Comparison of ENCODE assay signal across 8 cellular contexts in the genomic region with DNA sequence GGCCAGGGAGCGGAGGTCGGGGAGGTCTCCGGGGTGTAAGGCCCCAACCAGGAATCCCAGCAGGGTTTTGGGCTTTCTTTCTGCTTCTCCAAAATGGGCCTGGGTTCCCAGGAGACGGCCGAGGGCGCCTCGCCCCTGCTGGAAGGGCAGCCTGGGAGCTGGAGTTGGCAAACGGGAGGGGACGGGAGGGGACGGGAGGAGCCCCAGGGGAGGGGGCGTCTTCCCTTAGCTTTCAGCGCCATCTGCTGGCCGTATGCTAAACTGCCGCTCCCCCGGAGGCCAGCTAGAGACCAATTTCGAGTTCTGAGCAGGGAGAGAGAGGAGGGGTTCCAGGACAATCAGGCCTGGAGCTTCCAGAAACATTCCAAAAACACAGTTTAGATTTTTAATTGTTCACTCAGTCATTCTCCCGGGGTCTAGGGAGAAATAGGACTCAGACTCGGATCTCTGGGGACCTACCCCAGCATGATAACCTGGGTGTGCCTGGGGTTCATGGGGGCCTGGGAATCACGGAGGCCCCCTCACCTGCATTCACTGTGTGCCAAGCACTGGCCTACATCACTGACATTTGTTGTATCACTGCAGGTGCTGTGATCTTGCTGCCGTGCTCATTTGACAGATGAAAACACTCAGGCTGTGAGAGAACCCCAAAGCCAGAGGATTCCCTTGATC. TPM values are rescaled to one million over a fixed set of nuclear protein-coding genes. Genes with fewer than 3 reads are reported as not detected.
A peak's percentile ranks its signal among the peaks of the same experiment; 100 is the strongest.
DNase-seq lines count a peak whose midpoint lies in the region; ATAC-seq and TF ChIP-seq lines count a peak whose summit lies in the region.

No MANE protein-coding gene starts in this region.

- ATAC-seq in DND-41 (ENCODE audit: insufficient read depth, low read depth), result peak; percentile 92
- ATAC-seq in HG03520 (IDR thresholded peaks at IDR 0.05; ENCODE audit: unreplicated experiment), result no peak

- WGBS in ovary, 3 donors, result 9 to 11% (median 10%) methylated on average over 20 of the region's 20 CpGs
- 10 to 30% methylated on average over 7 to 19 of the region's 20 CpGs for WGBS in thyroid gland, 2 donors

- H3K27ac ChIP-seq in DND-41 (ENCODE audit: low read length) (no peak overlapping the region), ovary (no peak overlapping the region), thyroid gland (no peak overlapping the region)

- TF ChIP-seq POLR2A in ovary (IDR thresholded peaks at IDR 0.05) (no peak), thyroid gland (IDR thresholded peaks at IDR 0.05) (no peak)

- H3K79me2 ChIP-seq in DND-41 (ENCODE audit: insufficient read depth, low read length), result no peaks in the 10 kb centered on the region

- intact Hi-C loops in ovary (cut with DNase I) (loop anchor here in 3 of 4 donors (2.0 to 10.0 kb wide), 5 partner anchors 77 to 280 kb away; a partner anchor contains a TSS), thyroid gland (cut with DNase I) (loop anchor here (2.0 to 10.0 kb wide), 3 partner anchors 75 to 277 kb away; a partner anchor contains a TSS)

- H3K36me3 ChIP-seq in DND-41 (ENCODE audit: insufficient read depth, low read length) (no peaks in the 10 kb centered on the region), ovary (no peaks in the 10 kb centered on the region), thyroid gland (no peaks in the 10 kb centered on the region)

- H3K27me3 ChIP-seq in DND-41 (ENCODE audit: insufficient read depth, low read length, poor library complexity) (no peaks in the 10 kb centered on the region), ovary (no peaks in the 10 kb centered on the region), thyroid gland (no peaks in the 10 kb centered on the region)

- H2AFZ ChIP-seq in DND-41 (ENCODE audit: low read depth, low read length), result no peak overlapping the region

- no peak overlapping the region for H3K4me3 ChIP-seq in DND-41 (ENCODE audit: low read depth in 1 of 2, low read length in 2 of 2)
- H3K4me3 ChIP-seq in ovary, result no peak overlapping the region
- H3K4me3 ChIP-seq in thyroid gland (replicated peaks in 1 of 3), result no peak overlapping the region

- TF ChIP-seq EP300 in ovary (IDR thresholded peaks at IDR 0.05), result no peak

- H3K9ac ChIP-seq in DND-41 (ENCODE audit: low read depth, low read length), result no peak overlapping the region

- TF ChIP-seq CTCF in DND-41 (IDR thresholded peaks at IDR 0.05; ENCODE audit: borderline replicate concordance, extremely low read depth, low read length, poor library complexity, severe bottlenecking) (peak; percentile 92), ovary (IDR thresholded peaks at IDR 0.05) (peak; percentile 34 to 71 (median 63)), thyroid gland (IDR thresholded peaks at IDR 0.05) (peak; percentile 87 to 95 (median 92))

- H3K9me3 ChIP-seq in DND-41 (ENCODE audit: insufficient read depth, low read length, severe bottlenecking), result no peaks in the 10 kb centered on the region
- no peaks in the 10 kb centered on the region for H3K9me3 ChIP-seq in ovary
- no peaks in the 10 kb centered on the region for H3K9me3 ChIP-seq in thyroid gland

- H4K20me1 ChIP-seq in DND-41 (ENCODE audit: insufficient read depth, low read length), result no peaks in the 10 kb centered on the region

- H3K4me1 ChIP-seq in DND-41 (ENCODE audit: insufficient read depth, low read length), result peaks cover 3% of the 10 kb centered on the region; the same call in 1 of the 2 replicates
- H3K4me1 ChIP-seq in ovary (ENCODE audit: insufficient read depth), result no peaks in the 10 kb centered on the region
- peaks cover 0 to 4% of the 10 kb centered on the region in 2 donors for H3K4me1 ChIP-seq in thyroid gland

- peak; percentile 76 for DNase-seq in DND-41
- peak; percentile 68 for DNase-seq in LoVo (ENCODE audit: low spot score)
- DNase-seq in SHP77 (lab: John Stamatoyannopoulos, UW), result peak; percentile 73 to 78
- DNase-seq in activated effector memory CD4-positive, alpha-beta T cell treated with Interleukin-2 at 50 U/mL for 16 hours, result peak; percentile 72
- DNase-seq in foreskin melanocyte, result peak; percentile 59
- DNase-seq in ovary, result peak; percentile 57 to 85 (median 76)
- DNase-seq in thyroid gland, result peak; percentile 82 to 83

- no peak overlapping the region for H3K4me2 ChIP-seq in DND-41 (ENCODE audit: insufficient read depth, low read length)

RNA-seq across cellular contexts. Expression of a gene that starts 23.0 kb away (rescaled TPM):
- total RNA-seq in ovary, result 10 to 100 TPM in 5 of 7 donors, 1 to 10 TPM in 2; 6.1 to 33.3 (median 17.1) TPM
- 1 to 10 TPM; 5.0 to 7.3 TPM for polyA plus RNA-seq in ovary
- total RNA-seq in thyroid gland, result 10 to 100 TPM; 12.1 to 25.1 (median 13.5) TPM
